Comparison of ENCODE assay signal across 8 cellular contexts in the genomic region with DNA sequence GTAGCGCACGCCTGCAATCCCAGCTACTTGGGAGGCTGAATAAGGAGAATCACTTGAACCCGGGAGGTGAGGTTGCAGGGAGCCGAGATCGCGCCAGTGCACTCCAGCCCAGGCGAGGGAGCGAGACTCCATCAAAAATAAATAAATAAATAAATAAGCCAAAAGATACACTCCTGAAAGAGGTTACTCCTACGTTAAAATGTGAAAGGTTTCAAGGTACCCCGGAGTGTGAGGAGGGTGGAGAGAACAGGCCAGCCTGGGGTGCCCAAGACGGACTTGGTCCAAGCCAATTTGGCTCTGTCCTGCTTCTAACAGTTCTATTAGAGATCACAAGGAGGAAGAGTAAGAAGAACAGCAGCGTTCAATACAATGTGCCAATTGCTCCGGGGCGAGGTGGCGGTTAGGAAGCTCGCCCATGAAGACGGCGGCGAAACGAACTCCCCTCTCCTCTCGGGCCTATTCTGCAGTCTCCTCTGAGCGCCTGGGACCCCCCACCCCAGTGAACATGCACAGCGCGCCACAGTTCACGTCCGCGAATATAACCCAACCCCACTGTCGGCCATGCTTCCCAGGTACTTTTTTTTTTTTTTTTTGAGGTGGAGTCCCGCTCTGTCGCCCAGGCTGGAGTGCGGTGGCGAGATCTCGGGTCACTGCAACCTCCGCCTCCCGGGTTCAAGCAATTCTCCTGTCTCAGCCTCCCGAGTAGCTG. TPM values are rescaled to one million over a fixed set of nuclear protein-coding genes. Genes with fewer than 3 reads are reported as not detected.
DNase-seq lines count a peak whose midpoint lies in the region; ATAC-seq and TF ChIP-seq lines count a peak whose summit lies in the region.

No MANE protein-coding gene starts in this region.

- peak overlapping the region; percentile 39 for H2BK5ac ChIP-seq in IMR-90 (ENCODE audit: low read depth, low read length, poor library complexity, severe bottlenecking)

- peak overlapping the region; percentile 77 for H2AK5ac ChIP-seq in IMR-90 (ENCODE audit: low read depth, low read length)

- no peaks in the 10 kb centered on the region for H3K27me3 ChIP-seq in IMR-90 (ENCODE audit: control insufficient read depth, insufficient read depth, low read length)
- H3K27me3 ChIP-seq in esophagus (ENCODE audit: control insufficient read depth in 1 of 2, insufficient read depth in 2 of 2, low read length in 2 of 2): no peaks in the 10 kb centered on the region

- H3K36me3 ChIP-seq in IMR-90 (ENCODE audit: control insufficient read depth, insufficient read depth, low read length): peaks cover 13% of the 10 kb centered on the region
- peaks cover 0 to 6% of the 10 kb centered on the region in 2 donors for H3K36me3 ChIP-seq in esophagus (ENCODE audit: control insufficient read depth in 2 of 2, insufficient read depth in 2 of 2, low read length in 1 of 2)

- peaks cover 6% of the 10 kb centered on the region for H3K9me1 ChIP-seq in IMR-90 (ENCODE audit: insufficient read depth, low read length)

- ATAC-seq in IMR-90 (ENCODE audit: low read depth) (peak; percentile 4), WTC11 (peak; percentile 1; the same call in 1 of the 2 replicates)
- peak in 1 of 2 donors; percentile 7 for ATAC-seq in natural killer cell treated with Interleukin-12 subunit alpha and Interleukin-12 subunit beta and Interleukin-15 and Interleukin-18, amount 100 ng/mL, for 72 hours

- no peak for TF ChIP-seq CTCF in IMR-90 (conservative IDR thresholded peaks at IDR 0.05; ENCODE audit: low read depth, low read length)
- no peak for TF ChIP-seq CTCF in WTC11 (IDR thresholded peaks at IDR 0.05)

- dilution Hi-C loops in IMR-90 (cut with HindIII; ENCODE audit: low sequenced_read_pairs, unreplicated experiment): no loop called here

- peak overlapping the region; percentile 98 for H2AK9ac ChIP-seq in IMR-90 (replicated peaks; ENCODE audit: low read depth, low read length, poor library complexity)

- peak overlapping the region; percentile 94 for H2AFZ ChIP-seq in IMR-90 (replicated peaks; ENCODE audit: low read length, poor library complexity)

- H3K14ac ChIP-seq in IMR-90 (replicated peaks; ENCODE audit: low read depth, low read length): peak overlapping the region; percentile 98

- no peak for TF ChIP-seq POLR2A in IMR-90 (IDR thresholded peaks at IDR 0.05; ENCODE audit: low read depth, low read length)

- CTCF ChIA-PET in IMR-90 (lab: Yijun Ruan, JAX): no interaction called here
- CTCF ChIA-PET in WTC11 (lab: Charles Lee): interaction anchor here (2.3 to 2.4 kb wide), 2 partner anchors 10 to 91 kb away, joined by 6 to 9 read pairs; no protein-coding TSS in a partner anchor

- DNase-seq in EH (ENCODE audit: low read depth): peak; percentile 44
- no peak for DNase-seq in IMR-90
- DNase-seq in WTC11 (ENCODE audit: low spot score): no peak
- no peak for DNase-seq in natural killer cell treated with Interleukin-12 subunit alpha and Interleukin-12 subunit beta and Interleukin-15 and Interleukin-18, amount 100 ng/mL, for 72 hours (ENCODE audit: low spot score)
- no peak for DNase-seq in NCI-H187 (lab: John Stamatoyannopoulos, UW)
- DNase-seq in inferior parietal cortex (ENCODE audit: extremely low spot score): no peak
- no peak for DNase-seq in ureter (ENCODE audit: low spot score)

- H3K4me1 Mint-ChIP-seq in WTC11: peaks cover 24% of the 10 kb centered on the region
- H3K4me1 Mint-ChIP-seq in natural killer cell treated with Interleukin-12 subunit alpha and Interleukin-12 subunit beta and Interleukin-15 and Interleukin-18, amount 100 ng/mL, for 72 hours (ENCODE audit: low read depth in 2 of 2): peaks cover 13 to 23% of the 10 kb centered on the region in 2 donors

- no peak overlapping the region for H2BK20ac ChIP-seq in IMR-90 (ENCODE audit: low read depth, low read length)

- peak overlapping the region; percentile 76 to 92 for H4K8ac ChIP-seq in IMR-90 (ENCODE audit: low read depth in 2 of 2, low read length in 2 of 2)

- peak overlapping the region; percentile 99 for H3K23ac ChIP-seq in IMR-90 (ENCODE audit: low read depth, low read length)

- H3K9me3 ChIP-seq in IMR-90 (ENCODE audit: control insufficient read depth, insufficient read depth, low read length) (no peaks in the 10 kb centered on the region), esophagus (ENCODE audit: control insufficient read depth in 2 of 2, insufficient read depth in 1 of 2, low read depth in 1 of 2, low read length in 1 of 2) (no peaks in the 10 kb centered on the region)

- peak overlapping the region; percentile 100 for H3K4me2 ChIP-seq in IMR-90 (ENCODE audit: low read depth, low read length)

- H4K5ac ChIP-seq in IMR-90 (ENCODE audit: low read depth, low read length): peak overlapping the region; percentile 99

- peak overlapping the region; percentile 36; the same call in 1 of the 2 replicates for H3K56ac ChIP-seq in IMR-90 (ENCODE audit: extremely low read depth, insufficient read depth, low read length)

- H3K18ac ChIP-seq in IMR-90 (ENCODE audit: low read depth, low read length): peak overlapping the region; percentile 56; the same call in 1 of the 2 replicates

- peak overlapping the region; percentile 93 for H3K4ac ChIP-seq in IMR-90 (ENCODE audit: low read depth, low read length)

- H4K20me1 ChIP-seq in IMR-90 (ENCODE audit: insufficient read depth, low read length): no peaks in the 10 kb centered on the region

- POLR2A ChIA-PET in IMR-90 (lab: Charles Lee; ENCODE audit: unreplicated experiment): no interaction called here
- POLR2A ChIA-PET in WTC11 (lab: Charles Lee): interaction anchor here (0.6 to 1.7 kb wide), 4 partner anchors 10 to 92 kb away, joined by 3 to 4 read pairs (median 3); no protein-coding TSS in a partner anchor

- peak overlapping the region; percentile 69 for H3K4me3 ChIP-seq in IMR-90 (ENCODE audit: insufficient read depth, low read depth, low read length)
- peak overlapping the region; percentile 68 to 71 for H3K4me3 ChIP-seq in esophagus (ENCODE audit: low read depth in 1 of 2, low read length in 2 of 2)

- intact Hi-C loops in IMR-90 (cut with micrococcal nuclease): loop anchor here (1.0 kb wide), 1 partner anchor 91 kb away; no protein-coding TSS in a partner anchor

- peak overlapping the region; percentile 58 for H4K91ac ChIP-seq in IMR-90 (ENCODE audit: insufficient read depth, low read depth, low read length)

- peaks cover 24 to 33% of the 10 kb centered on the region in 2 experiments for H3K79me1 ChIP-seq in IMR-90 (ENCODE audit: low read depth in 1 of 2, low read length in 2 of 2)

- H3K9ac ChIP-seq in IMR-90 (ENCODE audit: low read depth, low read length): peak overlapping the region; percentile 98

- peak overlapping the region; percentile 96 for H3K27ac Mint-ChIP-seq in WTC11
- peak overlapping the region; percentile 94 to 96 for H3K27ac Mint-ChIP-seq in natural killer cell treated with Interleukin-12 subunit alpha and Interleukin-12 subunit beta and Interleukin-15 and Interleukin-18, amount 100 ng/mL, for 72 hours

- H3K27me3 Mint-ChIP-seq in WTC11 (ENCODE audit: low read depth): no peaks in the 10 kb centered on the region; the same call in 1 of the 2 replicates
- H3K27me3 Mint-ChIP-seq in natural killer cell treated with Interleukin-12 subunit alpha and Interleukin-12 subunit beta and Interleukin-15 and Interleukin-18, amount 100 ng/mL, for 72 hours: no peaks in the 10 kb centered on the region

- WGBS in IMR-90 (ENCODE audit: extremely low coverage in 2 of 2, insufficient read length in 1 of 2), 2 experiments: 100% methylated on average over 1 of the region's 36 CpGs; no CpG with 5 or more reads in 1 of the 2 experiments
- WGBS in esophagus, 2 donors: 16% methylated on average over 36 of the region's 36 CpGs

- peaks cover 3% of the 10 kb centered on the region; the same call in 1 of the 2 replicates for H3K9me3 Mint-ChIP-seq in WTC11
- H3K9me3 Mint-ChIP-seq in natural killer cell treated with Interleukin-12 subunit alpha and Interleukin-12 subunit beta and Interleukin-15 and Interleukin-18, amount 100 ng/mL, for 72 hours: no peaks in the 10 kb centered on the region

- H3K27ac ChIP-seq in IMR-90 (ENCODE audit: insufficient read depth, low read length): peak overlapping the region; percentile 67
- H3K27ac ChIP-seq in esophagus (ENCODE audit: low read depth in 2 of 2, low read length in 1 of 2): peak overlapping the region; percentile 98 to 99

- H2BK120ac ChIP-seq in IMR-90 (ENCODE audit: low read depth, low read length): peak overlapping the region; percentile 61; the same call in 1 of the 2 replicates

- no peak for TF ChIP-seq RAD21 in IMR-90 (IDR thresholded peaks at IDR 0.05; ENCODE audit: low read length)

- peak overlapping the region; percentile 95 for H3K4me3 Mint-ChIP-seq in WTC11
- peak overlapping the region; percentile 92 for H3K4me3 Mint-ChIP-seq in natural killer cell treated with Interleukin-12 subunit alpha and Interleukin-12 subunit beta and Interleukin-15 and Interleukin-18, amount 100 ng/mL, for 72 hours

- in situ Hi-C loops in IMR-90 (cut with MboI; ENCODE audit: low sequenced_read_pairs): no loop called here

- peaks cover 33% of the 10 kb centered on the region for H3K36me3 Mint-ChIP-seq in WTC11
- no peaks in the 10 kb centered on the region for H3K36me3 Mint-ChIP-seq in natural killer cell treated with Interleukin-12 subunit alpha and Interleukin-12 subunit beta and Interleukin-15 and Interleukin-18, amount 100 ng/mL, for 72 hours

- H2BK15ac ChIP-seq in IMR-90 (ENCODE audit: low read depth, low read length): peak overlapping the region; percentile 29; the same call in 1 of the 3 replicates

- H3K4me1 ChIP-seq in IMR-90 (ENCODE audit: control insufficient read depth, insufficient read depth, low read length) (peaks cover 2% of the 10 kb centered on the region; the same call in 1 of the 2 replicates), esophagus (ENCODE audit: control insufficient read depth in 2 of 2, insufficient read depth in 2 of 2, low read length in 1 of 2) (no peaks in the 10 kb centered on the region)

- no TSS peak for BruUV-seq in IMR-90 (replicated peaks; lab: Mats Ljungman, UMichigan)

RNA-seq across cellular contexts. Expression of a gene that starts 0.9 kb away (rescaled TPM):
- total RNA-seq in IMR-90 (2012; rRNA removed) (26.1 and 31.4 TPM in 2 replicates), WTC11 (2021) (62.0 to 67.6 TPM (median 65.4 TPM) in 3 replicates), ureter (25.8 TPM)
- polyA plus RNA-seq in IMR-90 (2012; rRNA removed) (44.9 and 49.4 TPM in 2 replicates), esophagus (10 to 100 TPM; 18.9 to 24.7 TPM)
- polyA plus RNA-seq in IMR-90 (2012; cell fraction: cytosol; rRNA removed): 53.8 and 59.8 TPM in 2 replicates
- polyA plus RNA-seq in IMR-90 (2012; cell fraction: nucleus; rRNA removed; ENCODE audit: low replicate concordance): 38.9 and 42.4 TPM in 2 replicates
- 10 to 100 TPM; 44.5 to 75.0 TPM for total RNA-seq in natural killer cell treated with Interleukin-12 subunit alpha and Interleukin-12 subunit beta and Interleukin-15 and Interleukin-18, amount 100 ng/mL, for 72 hours

RNA-seq across cellular contexts. Expression of a gene that starts 36.8 kb away (rescaled TPM):
- total RNA-seq in IMR-90 (2012; rRNA removed): 30.8 and 34.6 TPM in 2 replicates
- polyA plus RNA-seq in IMR-90 (2012; rRNA removed): 25.3 and 27.8 TPM in 2 replicates
- polyA plus RNA-seq in IMR-90 (2012; cell fraction: cytosol; rRNA removed): 18.6 and 28.9 TPM in 2 replicates
- 44.0 and 90.8 TPM in 2 replicates for polyA plus RNA-seq in IMR-90 (2012; cell fraction: nucleus; rRNA removed; ENCODE audit: low replicate concordance)
- total RNA-seq in WTC11 (2021): 115 to 117 TPM (median 117 TPM) in 3 replicates
- 10 to 100 TPM; 36.4 to 50.2 TPM for polyA plus RNA-seq in esophagus
- total RNA-seq in natural killer cell treated with Interleukin-12 subunit alpha and Interleukin-12 subunit beta and Interleukin-15 and Interleukin-18, amount 100 ng/mL, for 72 hours: 100 to 1,000 TPM in 1 of 2 donors, 10 to 100 TPM in 1; 51.1 to 111 TPM
- 139 TPM for total RNA-seq in ureter
